In the genomic region with DNA sequence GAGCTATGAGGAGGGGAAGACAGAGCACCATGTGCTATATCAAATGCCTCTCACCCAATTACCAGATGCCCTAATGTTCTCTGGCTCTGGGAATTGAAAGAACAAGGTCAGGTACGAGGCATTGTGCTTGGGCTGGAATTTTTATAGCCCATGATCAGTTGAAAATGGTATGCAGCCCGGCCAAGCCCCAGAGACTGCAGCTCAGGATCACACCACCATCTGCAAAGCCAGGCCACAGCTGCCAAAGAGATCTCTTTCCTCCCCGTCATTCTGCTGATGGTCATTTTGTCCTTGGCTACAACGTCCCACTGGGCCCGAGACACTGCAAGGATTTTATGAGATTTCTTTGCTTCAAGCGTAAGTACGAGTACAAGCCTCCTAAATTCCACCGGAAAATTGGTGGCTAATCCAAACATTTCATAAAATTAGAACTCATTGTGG, we compare ENCODE assay signal across 12 cellular contexts. TPM values are rescaled to one million over a fixed set of nuclear protein-coding genes. Genes with fewer than 3 reads are reported as not detected.
DNase-seq lines count a peak whose midpoint lies in the region; ATAC-seq, FAIRE-seq and TF ChIP-seq lines count a peak whose summit lies in the region.
"Had no signal": no experiment of that assay in that cellular context is flagged by ENCODE, and none has a peak within 500 bp of the region (broad histone marks: within the 10 kb centered on the region; RNA-seq: fewer than 3 reads in every experiment).

No MANE protein-coding gene starts in this region.

- H3K4me3 Mint-ChIP-seq in activated T-cell treated with anti-CD3 and anti-CD28 coated beads, Interleukin-2, amount 50 U/mL, for 4 hours: no peak overlapping the region
- H3K4me3 Mint-ChIP-seq: activated T-helper 17 cell treated with anti-CD3 and anti-CD28 coated beads, Interleukin-2, amount 50 U/mL, for 72 hours had no signal

- ATAC-seq in HepG2 (no peak), right lobe of liver (no peak), GM18502 (IDR thresholded peaks at IDR 0.05; ENCODE audit: poor library complexity, unreplicated experiment) (no peak)
- ATAC-seq in activated T-cell treated with anti-CD3 and anti-CD28 coated beads, Interleukin-2, amount 50 U/mL, for 4 hours: no peak
- ATAC-seq: activated T-helper 17 cell treated with anti-CD3 and anti-CD28 coated beads, Interleukin-2, amount 50 U/mL, for 72 hours had no signal

- no peak for TF ChIP-seq RAD21 in HepG2 (CRISPR knock-in tag; IDR thresholded peaks at IDR 0.05)

- no peak for FAIRE-seq in HepG2 (lab: Jason Lieb, UNC)

- WGBS in HepG2 (ENCODE audit: low lambda C conversion rate): 96% methylated on average over 8 of the region's 8 CpGs
- 68% methylated on average over 4 of the region's 8 CpGs for WGBS in right lobe of liver (ENCODE audit: insufficient coverage, low coverage, low lambda C conversion rate, missing lambda C conversion rate)

- H3K9me3 Mint-ChIP-seq in activated T-cell treated with anti-CD3 and anti-CD28 coated beads, Interleukin-2, amount 50 U/mL, for 4 hours: no peaks in the 10 kb centered on the region
- H3K9me3 Mint-ChIP-seq: activated T-helper 17 cell treated with anti-CD3 and anti-CD28 coated beads, Interleukin-2, amount 50 U/mL, for 72 hours had no signal

- H4K20me1 ChIP-seq in HepG2 (ENCODE audit: insufficient read depth, low read length) (no peaks in the 10 kb centered on the region), osteoblast (ENCODE audit: insufficient read depth, low read length) (peaks cover 21% of the 10 kb centered on the region)

- H3K27ac ChIP-seq in HepG2 (ENCODE audit: extremely low read length, insufficient read depth, low read length): no peak overlapping the region
- peak overlapping the region in 1 of 3 donors; percentile 95 for H3K27ac ChIP-seq in right lobe of liver
- H3K27ac ChIP-seq in osteoblast (ENCODE audit: low read depth, low read length): peak overlapping the region; percentile 36
- H3K27ac ChIP-seq: neutrophil had no signal

- no peak for DNase-seq in HepG2 (ENCODE audit: low spot score)
- DNase-seq in right lobe of liver: no peak
- peak; percentile 37 for DNase-seq in fibroblast of gingiva (ENCODE audit: low read depth)
- DNase-seq in osteoblast (ENCODE audit: insufficient read length, low spot score, missing footprints): peak; percentile 74
- DNase-seq in dermis blood vessel endothelial cell: no peak
- DNase-seq in activated T-cell treated with anti-CD3 and anti-CD28 coated beads, Interleukin-2, amount 50 U/mL, for 4 hours: no peak
- DNase-seq in KBM-7: no peak
- DNase-seq: ACHN, NCI-H1417 treated with DMSO at 0.1 percent for 48 hours had no signal

- intact Hi-C loops in HepG2 (cut with micrococcal nuclease; ENCODE audit: unreplicated experiment): no loop called here
- intact Hi-C loops in right lobe of liver (cut with DNase I): no loop called here

- no peaks in the 10 kb centered on the region for H3K4me1 Mint-ChIP-seq in activated T-cell treated with anti-CD3 and anti-CD28 coated beads, Interleukin-2, amount 50 U/mL, for 4 hours (ENCODE audit: low read depth)
- H3K4me1 Mint-ChIP-seq: activated T-helper 17 cell treated with anti-CD3 and anti-CD28 coated beads, Interleukin-2, amount 50 U/mL, for 72 hours had no signal

- POLR2A ChIA-PET in HepG2 (lab: Yijun Ruan, JAX): no interaction called here

- no TSS peak for BruUV-seq in HepG2 (replicated peaks; lab: Mats Ljungman, UMichigan)

- TF ChIP-seq POLR2A in HepG2 (IDR thresholded peaks at IDR 0.05; ENCODE audit: insufficient read depth in 1 of 2, low read depth in 2 of 2, low read length in 2 of 2) (no peak), right lobe of liver (IDR thresholded peaks at IDR 0.05) (no peak)

- no peaks in the 10 kb centered on the region for H3K36me3 Mint-ChIP-seq in activated T-cell treated with anti-CD3 and anti-CD28 coated beads, Interleukin-2, amount 50 U/mL, for 4 hours (ENCODE audit: insufficient read depth)

- in situ Hi-C loops in HepG2 (cut with HindIII; ENCODE audit: extremely low pct_ligation_motif_present, low pct_unique_long_range_greater_than_20kb): no loop called here
- in situ Hi-C loops in KBM-7 (cut with MboI; ENCODE audit: low pct_unique_long_range_greater_than_20kb, low sequenced_read_pairs): no loop called here

- CTCF ChIA-PET in HepG2 (lab: Yijun Ruan, JAX; ENCODE audit: low intra/inter-chr PET ratio, low total read pairs): no interaction called here

- H3K4me1 ChIP-seq in HepG2 (ENCODE audit: insufficient read depth, low read length) (peaks cover 80% of the 10 kb centered on the region), right lobe of liver (peaks cover 0 to 59% (median 28%) of the 10 kb centered on the region in 4 donors), osteoblast (ENCODE audit: insufficient read depth, low read length) (peaks cover 17% of the 10 kb centered on the region)

- H3K36me3 ChIP-seq in HepG2 (replicated peaks in 1 of 2; ENCODE audit: control insufficient read depth in 1 of 2, insufficient read depth in 2 of 2, low read length in 2 of 2) (no peaks in the 10 kb centered on the region), right lobe of liver (no peaks in the 10 kb centered on the region), osteoblast (ENCODE audit: insufficient read depth, low read length) (no peaks in the 10 kb centered on the region)
- H3K36me3 ChIP-seq: neutrophil had no signal

- peaks cover 4% of the 10 kb centered on the region for H3K79me2 ChIP-seq in HepG2 (ENCODE audit: insufficient read depth, low read length)
- peaks cover 70% of the 10 kb centered on the region for H3K79me2 ChIP-seq in osteoblast (ENCODE audit: insufficient read depth, low read length)

- H3K27me3 ChIP-seq in HepG2 (ENCODE audit: control insufficient read depth in 1 of 2, insufficient read depth in 2 of 2, low read length in 2 of 2) (no peaks in the 10 kb centered on the region), right lobe of liver (no peaks in the 10 kb centered on the region), osteoblast (ENCODE audit: insufficient read depth, low read length) (no peaks in the 10 kb centered on the region)

- no peak overlapping the region for H3K4me2 ChIP-seq in HepG2 (ENCODE audit: low read depth, low read length)
- peak overlapping the region; percentile 45 for H3K4me2 ChIP-seq in osteoblast (ENCODE audit: insufficient read depth, low read length)

- TF ChIP-seq CTCF in HepG2 (CRISPR knock-in tag; IDR thresholded peaks at IDR 0.05) (no peak), right lobe of liver (IDR thresholded peaks at IDR 0.05) (no peak), osteoblast (IDR thresholded peaks at IDR 0.05; ENCODE audit: extremely low read depth, low read depth, low read length) (no peak)

- no peak for TF ChIP-seq EP300 in HepG2 (IDR thresholded peaks at IDR 0.05; ENCODE audit: low read depth in 2 of 2, low read length in 2 of 2)
- no peak for TF ChIP-seq EP300 in HepG2 (CRISPR knock-in tag; IDR thresholded peaks at IDR 0.05; ENCODE audit: borderline replicate concordance)

- H3K9me3 ChIP-seq in HepG2 (ENCODE audit: low read length): no peaks in the 10 kb centered on the region
- no peaks in the 10 kb centered on the region for H3K9me3 ChIP-seq in right lobe of liver
- no peaks in the 10 kb centered on the region for H3K9me3 ChIP-seq in osteoblast (ENCODE audit: low read depth, low read length)
- H3K9me3 ChIP-seq: neutrophil had no signal

- H2AFZ ChIP-seq in HepG2 (ENCODE audit: low read length) (no peak overlapping the region), osteoblast (ENCODE audit: low read length) (no peak overlapping the region)

- no peak overlapping the region for H3K9ac ChIP-seq in HepG2 (ENCODE audit: insufficient read depth, low read depth, low read length)

- peaks cover 10% of the 10 kb centered on the region for H3K27me3 Mint-ChIP-seq in activated T-cell treated with anti-CD3 and anti-CD28 coated beads, Interleukin-2, amount 50 U/mL, for 4 hours (ENCODE audit: low read depth)

- H3K4me3 ChIP-seq in HepG2 (replicated peaks in 1 of 3; ENCODE audit: insufficient read depth in 1 of 3, low read depth in 2 of 3, low read length in 3 of 3) (no peak overlapping the region), right lobe of liver (no peak overlapping the region), osteoblast (ENCODE audit: insufficient read depth, low read length) (no peak overlapping the region)

RNA-seq across cellular contexts. Expression of gene NUAK1, which starts 15.2 kb away (rescaled TPM):
- 1.9 and 2.0 TPM in 2 replicates for total RNA-seq in HepG2 (2016; rRNA removed; fragmentation: Illumina TruSeq; extraction: Trizol)
- 0.20 and 1.1 TPM in 2 replicates for total RNA-seq in HepG2 (2016; cell fraction: cytosol; rRNA removed; fragmentation: Illumina TruSeq; extraction: Trizol; ENCODE audit: low read depth)
- total RNA-seq in HepG2 (2016; cell fraction: insoluble cytoplasmic fraction; rRNA removed; fragmentation: Illumina TruSeq; extraction: Trizol): 1.7 and 2.1 TPM in 2 replicates
- total RNA-seq in HepG2 (2016; cell fraction: membrane; rRNA removed; fragmentation: Illumina TruSeq; extraction: Trizol): 1.1 and 1.8 TPM in 2 replicates
- total RNA-seq in HepG2 (2016; cell fraction: nucleus; rRNA removed; fragmentation: Illumina TruSeq; extraction: Trizol): 1.8 and 1.9 TPM in 2 replicates
- 0.74 and 1.7 TPM in 2 replicates for polyA plus RNA-seq in HepG2 (2011; rRNA removed)
- 0.79 and 1.2 TPM in 2 replicates for polyA plus RNA-seq in HepG2 (2011; cell fraction: cytosol; rRNA removed)
- polyA plus RNA-seq in HepG2 (2011; cell fraction: nucleus; rRNA removed): 0.69 and 1.3 TPM in 2 replicates
- polyA plus RNA-seq in HepG2 (2012): 0.40 and 1.4 TPM in 2 replicates
- polyA plus RNA-seq in HepG2 (2016; cell fraction: cytosol; fragmentation: Illumina TruSeq; extraction: Trizol; ENCODE audit: low read depth): 0.08 and 0.11 TPM in 2 replicates
- 1.7 TPM in 2 replicates for polyA plus RNA-seq in HepG2 (2016; cell fraction: insoluble cytoplasmic fraction; fragmentation: Illumina TruSeq; extraction: Trizol; ENCODE audit: low read depth)
- 0.32 and 0.37 TPM in 2 replicates for polyA plus RNA-seq in HepG2 (2016; cell fraction: membrane; fragmentation: Illumina TruSeq; extraction: Trizol; ENCODE audit: low read depth)
- 1.9 TPM in 2 replicates for polyA plus RNA-seq in HepG2 (2016; cell fraction: nucleus; fragmentation: Illumina TruSeq; extraction: Trizol; ENCODE audit: insufficient read depth, low read depth)
- polyA minus RNA-seq in HepG2 (2011; rRNA and poly(A)+ RNA removed; ENCODE audit: low replicate concordance): 2.5 and 4.9 TPM in 2 replicates
- polyA minus RNA-seq in HepG2 (2011; cell fraction: cytosol; rRNA and poly(A)+ RNA removed): 0.89 and 1.6 TPM in 2 replicates
- polyA minus RNA-seq in HepG2 (2011; cell fraction: nucleus; rRNA and poly(A)+ RNA removed): 1.6 and 2.3 TPM in 2 replicates
- total RNA-seq in right lobe of liver: 10 to 100 TPM in 1 of 6 experiments, 1 to 10 TPM in 5; 2.0 to 11.0 (median 3.5) TPM
- total RNA-seq in osteoblast: 17.1 and 21.7 TPM in 2 replicates
- total RNA-seq in dermis blood vessel endothelial cell: 73.9 and 158 TPM in 2 replicates
- total RNA-seq in activated T-cell treated with anti-CD3 and anti-CD28 coated beads, Interleukin-2, amount 50 U/mL, for 4 hours: under 1 TPM in 2 of 3 donors, not detected in 1; 0.03 to 0.05 TPM
- total RNA-seq: activated T-helper 17 cell treated with anti-CD3 and anti-CD28 coated beads, Interleukin-2, amount 50 U/mL, for 72 hours had no signal

Comparison
In these comparisons a context has a peak if more than half of its experiments do, and no peak if none do; other contexts are left out.
1. DNase-seq: peak in fibroblast of gingiva (single experiment) and osteoblast (single experiment); none in HepG2 (single experiment), right lobe of liver (0 of 3), dermis blood vessel endothelial cell (single experiment), activated T-cell treated with anti-CD3 and anti-CD28 coated beads, Interleukin-2, amount 50 U/mL, for 4 hours (single experiment) and KBM-7 (single experiment).